In genomic region chr6:151377095-151377494, GRCh38 we compare ENCODE assay signal across 1 cellular context.
TF ChIP-seq lines count a peak whose summit lies in the region.

No MANE protein-coding gene starts in this region.

TF ChIP-seq in GM12878, 131 proteins besides CTCF, POLR2A, EP300 and RAD21:
- no peak for TF ChIP-seq ZSCAN29 (IDR thresholded peaks at IDR 0.05)
- no peak for TF ChIP-seq CEBPZ (IDR thresholded peaks at IDR 0.05; ENCODE audit: low read depth, low read length)
- no peak for TF ChIP-seq MTA3 (IDR thresholded peaks at IDR 0.05; ENCODE audit: borderline replicate concordance, low read length)
- no peak for TF ChIP-seq NR2F1 (conservative IDR thresholded peaks at IDR 0.05)
- TF ChIP-seq KLF5 (IDR thresholded peaks at IDR 0.05; ENCODE audit: partially characterized antibody) = no peak
- no peak for TF ChIP-seq ELK1 (IDR thresholded peaks at IDR 0.05; ENCODE audit: low read depth, low read length)
- no peak for TF ChIP-seq SMARCA5 (IDR thresholded peaks at IDR 0.05)
- no peak for TF ChIP-seq ZNF592 (IDR thresholded peaks at IDR 0.05)
- TF ChIP-seq, protein P1, sequence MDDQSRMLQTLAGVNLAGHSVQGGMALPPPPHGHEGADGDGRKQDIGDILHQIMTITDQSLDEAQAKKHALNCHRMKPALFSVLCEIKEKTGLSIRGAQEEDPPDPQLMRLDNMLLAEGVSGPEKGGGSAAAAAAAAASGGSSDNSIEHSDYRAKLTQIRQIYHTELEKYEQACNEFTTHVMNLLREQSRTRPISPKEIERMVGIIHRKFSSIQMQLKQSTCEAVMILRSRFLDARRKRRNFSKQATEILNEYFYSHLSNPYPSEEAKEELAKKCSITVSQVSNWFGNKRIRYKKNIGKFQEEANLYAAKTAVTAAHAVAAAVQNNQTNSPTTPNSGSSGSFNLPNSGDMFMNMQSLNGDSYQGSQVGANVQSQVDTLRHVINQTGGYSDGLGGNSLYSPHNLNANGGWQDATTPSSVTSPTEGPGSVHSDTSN (IDR thresholded peaks at IDR 0.05; ENCODE audit: insufficient replicate concordance, low read depth, low read length) = no peak
- no peak for TF ChIP-seq HCFC1 (IDR thresholded peaks at IDR 0.05; ENCODE audit: low read length)
- no peak for TF ChIP-seq HDGF (IDR thresholded peaks at IDR 0.05)
- TF ChIP-seq JUNB (IDR thresholded peaks at IDR 0.05) = no peak
- TF ChIP-seq, protein P2, sequence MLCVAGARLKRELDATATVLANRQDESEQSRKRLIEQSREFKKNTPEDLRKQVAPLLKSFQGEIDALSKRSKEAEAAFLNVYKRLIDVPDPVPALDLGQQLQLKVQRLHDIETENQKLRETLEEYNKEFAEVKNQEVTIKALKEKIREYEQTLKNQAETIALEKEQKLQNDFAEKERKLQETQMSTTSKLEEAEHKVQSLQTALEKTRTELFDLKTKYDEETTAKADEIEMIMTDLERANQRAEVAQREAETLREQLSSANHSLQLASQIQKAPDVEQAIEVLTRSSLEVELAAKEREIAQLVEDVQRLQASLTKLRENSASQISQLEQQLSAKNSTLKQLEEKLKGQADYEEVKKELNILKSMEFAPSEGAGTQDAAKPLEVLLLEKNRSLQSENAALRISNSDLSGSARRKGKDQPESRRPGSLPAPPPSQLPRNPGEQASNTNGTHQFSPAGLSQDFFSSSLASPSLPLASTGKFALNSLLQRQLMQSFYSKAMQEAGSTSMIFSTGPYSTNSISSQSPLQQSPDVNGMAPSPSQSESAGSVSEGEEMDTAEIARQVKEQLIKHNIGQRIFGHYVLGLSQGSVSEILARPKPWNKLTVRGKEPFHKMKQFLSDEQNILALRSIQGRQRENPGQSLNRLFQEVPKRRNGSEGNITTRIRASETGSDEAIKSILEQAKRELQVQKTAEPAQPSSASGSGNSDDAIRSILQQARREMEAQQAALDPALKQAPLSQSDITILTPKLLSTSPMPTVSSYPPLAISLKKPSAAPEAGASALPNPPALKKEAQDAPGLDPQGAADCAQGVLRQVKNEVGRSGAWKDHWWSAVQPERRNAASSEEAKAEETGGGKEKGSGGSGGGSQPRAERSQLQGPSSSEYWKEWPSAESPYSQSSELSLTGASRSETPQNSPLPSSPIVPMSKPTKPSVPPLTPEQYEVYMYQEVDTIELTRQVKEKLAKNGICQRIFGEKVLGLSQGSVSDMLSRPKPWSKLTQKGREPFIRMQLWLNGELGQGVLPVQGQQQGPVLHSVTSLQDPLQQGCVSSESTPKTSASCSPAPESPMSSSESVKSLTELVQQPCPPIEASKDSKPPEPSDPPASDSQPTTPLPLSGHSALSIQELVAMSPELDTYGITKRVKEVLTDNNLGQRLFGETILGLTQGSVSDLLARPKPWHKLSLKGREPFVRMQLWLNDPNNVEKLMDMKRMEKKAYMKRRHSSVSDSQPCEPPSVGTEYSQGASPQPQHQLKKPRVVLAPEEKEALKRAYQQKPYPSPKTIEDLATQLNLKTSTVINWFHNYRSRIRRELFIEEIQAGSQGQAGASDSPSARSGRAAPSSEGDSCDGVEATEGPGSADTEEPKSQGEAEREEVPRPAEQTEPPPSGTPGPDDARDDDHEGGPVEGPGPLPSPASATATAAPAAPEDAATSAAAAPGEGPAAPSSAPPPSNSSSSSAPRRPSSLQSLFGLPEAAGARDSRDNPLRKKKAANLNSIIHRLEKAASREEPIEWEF (IDR thresholded peaks at IDR 0.05; ENCODE audit: insufficient replicate concordance, low read depth, low read length) = no peak
- TF ChIP-seq, protein P3, sequence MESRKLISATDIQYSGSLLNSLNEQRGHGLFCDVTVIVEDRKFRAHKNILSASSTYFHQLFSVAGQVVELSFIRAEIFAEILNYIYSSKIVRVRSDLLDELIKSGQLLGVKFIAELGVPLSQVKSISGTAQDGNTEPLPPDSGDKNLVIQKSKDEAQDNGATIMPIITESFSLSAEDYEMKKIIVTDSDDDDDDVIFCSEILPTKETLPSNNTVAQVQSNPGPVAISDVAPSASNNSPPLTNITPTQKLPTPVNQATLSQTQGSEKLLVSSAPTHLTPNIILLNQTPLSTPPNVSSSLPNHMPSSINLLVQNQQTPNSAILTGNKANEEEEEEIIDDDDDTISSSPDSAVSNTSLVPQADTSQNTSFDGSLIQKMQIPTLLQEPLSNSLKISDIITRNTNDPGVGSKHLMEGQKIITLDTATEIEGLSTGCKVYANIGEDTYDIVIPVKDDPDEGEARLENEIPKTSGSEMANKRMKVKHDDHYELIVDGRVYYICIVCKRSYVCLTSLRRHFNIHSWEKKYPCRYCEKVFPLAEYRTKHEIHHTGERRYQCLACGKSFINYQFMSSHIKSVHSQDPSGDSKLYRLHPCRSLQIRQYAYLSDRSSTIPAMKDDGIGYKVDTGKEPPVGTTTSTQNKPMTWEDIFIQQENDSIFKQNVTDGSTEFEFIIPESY (IDR thresholded peaks at IDR 0.05) = no peak
- no peak for TF ChIP-seq POU2F2 (IDR thresholded peaks at IDR 0.05; ENCODE audit: borderline replicate concordance, low read depth, low read length)
- TF ChIP-seq POLR2AphosphoS2 (IDR thresholded peaks at IDR 0.05; ENCODE audit: low read depth, low read length) = no peak
- no peak for TF ChIP-seq ATF7 (IDR thresholded peaks at IDR 0.05; ENCODE audit: low read depth)
- TF ChIP-seq RELA (IDR thresholded peaks at IDR 0.05; ENCODE audit: borderline replicate concordance, partially characterized antibody) = no peak
